8 cellular contexts compared by ENCODE assay signal in the genomic region with DNA sequence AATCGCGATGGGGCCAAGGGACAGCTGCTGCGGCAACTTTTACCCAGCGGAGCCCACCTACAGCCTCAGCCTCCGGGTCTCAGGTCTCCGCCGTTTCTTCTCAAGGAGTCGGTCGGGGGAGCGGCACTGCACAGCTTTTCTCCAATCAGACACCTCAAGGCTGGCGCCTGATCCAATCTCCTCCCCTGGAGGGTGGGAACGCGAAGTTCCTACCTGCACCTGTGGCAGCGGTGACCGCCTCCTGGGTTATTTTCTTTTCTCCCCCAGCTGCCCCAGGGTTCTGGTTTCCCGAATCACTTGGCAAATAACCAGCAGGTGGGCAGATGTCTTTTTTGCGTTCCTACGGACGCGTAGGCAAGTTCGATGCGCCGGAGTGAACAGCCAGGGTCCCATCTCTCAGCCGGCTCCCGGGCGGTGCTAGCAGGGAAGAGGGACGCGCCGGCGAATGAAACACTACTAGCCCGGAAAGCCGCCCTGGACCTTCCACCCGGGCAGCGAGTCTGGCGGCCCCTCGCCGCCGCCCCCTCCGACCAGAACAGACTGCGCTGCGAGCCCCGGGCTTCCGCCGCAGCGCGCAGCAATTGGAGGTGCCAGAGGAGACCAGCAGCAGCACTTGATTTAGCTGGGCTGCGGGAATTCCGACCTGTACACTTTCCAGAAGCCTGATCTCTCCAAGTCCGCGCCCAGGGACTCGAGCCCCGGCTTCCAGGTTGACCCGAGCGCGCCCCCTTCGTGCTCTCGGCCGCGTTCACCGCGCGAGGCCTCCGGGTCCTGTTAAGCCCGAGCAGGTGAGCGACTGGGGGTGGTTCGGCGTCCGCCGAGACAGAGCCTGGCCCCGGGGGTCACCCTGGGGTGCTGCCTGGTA. TPM values are rescaled to one million over a fixed set of nuclear protein-coding genes. Genes with fewer than 3 reads are reported as not detected.
DNase-seq lines count a peak whose midpoint lies in the region; ATAC-seq, FAIRE-seq and TF ChIP-seq lines count a peak whose summit lies in the region.

TSS of gene PRR15 (plus strand) at position 246 of the 865 bp plus-strand sequence. CDS start 2,495 bp downstream, outside the sequence.

- no peak for FAIRE-seq in A549 (lab: Jason Lieb, UNC)

- POLR2A ChIA-PET in A549 (lab: Yijun Ruan, JAX): interaction anchor here (1.9 kb wide), 1 partner anchor 45 kb away, joined by 6 read pairs; no protein-coding TSS in a partner anchor

- H3K4me3 ChIP-seq in A549 (peak within 1 kb of the TSS; percentile 62), mucosa of stomach (ENCODE audit: low read length) (peak within 1 kb of the TSS; percentile 79), uterus (peak within 1 kb of the TSS; percentile 51 to 54)

- no peak for TF ChIP-seq POLR2A in A549 (IDR thresholded peaks at IDR 0.05; ENCODE audit: low read length)
- peak in 1 of 2 donors; percentile 29 for TF ChIP-seq POLR2A in uterus (IDR thresholded peaks at IDR 0.05)

- H3K4me2 ChIP-seq in A549: peak within 1 kb of the TSS; percentile 99

- no peak for TF ChIP-seq CTCF in A549 (IDR thresholded peaks at IDR 0.05)
- TF ChIP-seq CTCF in GM13977 (IDR thresholded peaks at IDR 0.05; ENCODE audit: extremely low read depth, insufficient read depth, missing control alignments): no peak
- no peak for TF ChIP-seq CTCF in uterus (IDR thresholded peaks at IDR 0.05)

- H3K9ac ChIP-seq in mucosa of stomach (ENCODE audit: low read length): peak within 1 kb of the TSS; percentile 90

- H3K9me3 ChIP-seq in A549: no peaks in the 10 kb centered on the region
- no peaks in the 10 kb centered on the region for H3K9me3 ChIP-seq in mucosa of stomach (ENCODE audit: control insufficient read depth, low read length)
- H3K9me3 ChIP-seq in uterus: no peaks in the 10 kb centered on the region

- no peak for TF ChIP-seq EP300 in A549 (IDR thresholded peaks at IDR 0.05)

- intact Hi-C loops in uterus (cut with DNase I; ENCODE audit: low total_unique reads): no loop called here

- H3K4me1 ChIP-seq in A549 (peaks cover 7% of the 10 kb centered on the region; the same call in 2 of the 3 replicates), mucosa of stomach (ENCODE audit: control insufficient read depth, insufficient read depth, low read length) (peaks cover 28% of the 10 kb centered on the region), uterus (peaks cover 0 to 3% of the 10 kb centered on the region in 2 donors)

- peak; percentile 64 to 90 for DNase-seq in A549 (ENCODE audit: low read depth in 1 of 2, low spot score in 1 of 2)
- DNase-seq in GM13977 (ENCODE audit: low spot score): peak; percentile 38
- DNase-seq in RKO (ENCODE audit: low spot score): peak; percentile 48
- DNase-seq in epithelial cell of prostate (ENCODE audit: low read depth, low spot score): peak; percentile 36
- peak in 1 of 2 donors; percentile 17 for DNase-seq in uterus

- H3K27ac ChIP-seq in A549: peak within 1 kb of the TSS; percentile 57 to 64; a peak in 5 of 6 replicates
- H3K27ac ChIP-seq in epithelial cell of prostate: peak within 1 kb of the TSS; percentile 83
- H3K27ac ChIP-seq in uterus: peak within 1 kb of the TSS; percentile 32 to 42

- H3K27me3 ChIP-seq in mucosa of stomach (ENCODE audit: control insufficient read depth, insufficient read depth, low read length) (peaks cover 12% of the 10 kb centered on the region), uterus (no peaks in the 10 kb centered on the region)

- ATAC-seq in A549 (peak; percentile 81 to 88), GM21723 (IDR thresholded peaks at IDR 0.05; ENCODE audit: unreplicated experiment) (no peak), GM19395 (IDR thresholded peaks at IDR 0.05; ENCODE audit: unreplicated experiment) (no peak)

- CTCF ChIA-PET in A549 (lab: Yijun Ruan, JAX): interaction anchor here (1.1 to 1.6 kb wide), 2 partner anchors 10 to 11 kb away, joined by 3 to 4 read pairs; no protein-coding TSS in a partner anchor

- no peaks in the 10 kb centered on the region for H3K36me3 ChIP-seq in mucosa of stomach (ENCODE audit: control insufficient read depth, insufficient read depth, low read length)
- no peaks in the 10 kb centered on the region for H3K36me3 ChIP-seq in uterus

- in situ Hi-C loops in GM13977 (cut with MboI; ENCODE audit: low pct_unique_long_range_greater_than_20kb, low sequenced_read_pairs, unreplicated experiment): no loop called here

- WGBS in A549 (ENCODE audit: missing lambda C conversion rate): 1% methylated on average over 41 of the region's 70 CpGs

- no peak for TF ChIP-seq RAD21 in A549 (conservative IDR thresholded peaks at IDR 0.05 in 1 of 2, IDR thresholded peaks at IDR 0.05 in 1 of 2)

TF ChIP-seq in A549, 52 proteins besides CTCF, POLR2A, EP300 and RAD21:
- TF ChIP-seq HOXA7 (CRISPR knock-in tag; IDR thresholded peaks at IDR 0.05) (no peak), NR3C1 (IDR thresholded peaks at IDR 0.05) (no peak), POLR2AphosphoS2 (conservative IDR thresholded peaks at IDR 0.05; ENCODE audit: low read length) (no peak)
- TF ChIP-seq, protein P1, sequence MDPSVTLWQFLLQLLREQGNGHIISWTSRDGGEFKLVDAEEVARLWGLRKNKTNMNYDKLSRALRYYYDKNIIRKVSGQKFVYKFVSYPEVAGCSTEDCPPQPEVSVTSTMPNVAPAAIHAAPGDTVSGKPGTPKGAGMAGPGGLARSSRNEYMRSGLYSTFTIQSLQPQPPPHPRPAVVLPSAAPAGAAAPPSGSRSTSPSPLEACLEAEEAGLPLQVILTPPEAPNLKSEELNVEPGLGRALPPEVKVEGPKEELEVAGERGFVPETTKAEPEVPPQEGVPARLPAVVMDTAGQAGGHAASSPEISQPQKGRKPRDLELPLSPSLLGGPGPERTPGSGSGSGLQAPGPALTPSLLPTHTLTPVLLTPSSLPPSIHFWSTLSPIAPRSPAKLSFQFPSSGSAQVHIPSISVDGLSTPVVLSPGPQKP (IDR thresholded peaks at IDR 0.05; ENCODE audit: low read depth, low read length): no peak

RNA-seq across cellular contexts. Expression of gene PRR15, which starts in this region (rescaled TPM):
- polyA plus RNA-seq in A549 (2011; rRNA removed) (1.6 and 1.8 TPM in 2 replicates), A549 (2017; fragmentation: RNase III; extraction: RNeasy Plus Mini Kit Qiagen cat#74134 plus additional on column Dnase treatment) (0.88 to 2.5 TPM (median 1.9 TPM) in 3 replicates)
- 0.30 and 0.40 TPM in 2 replicates for polyA plus RNA-seq in A549 (2012; cell fraction: cytosol; rRNA removed)
- 0.13 and 0.55 TPM in 2 replicates for polyA plus RNA-seq in A549 (2012; cell fraction: nucleus; rRNA removed)
- polyA minus RNA-seq in A549 (2011; rRNA and poly(A)+ RNA removed): 0.29 and 0.50 TPM in 2 replicates
- total RNA-seq in uterus: 1 to 10 TPM in 2 of 4 donors, not detected in 2; 1.8 to 2.3 TPM

Comparison
In these comparisons a context has a peak if more than half of its experiments do, and no peak if none do; other contexts are left out.
1. ATAC-seq: peak in A549 (2 of 2); none in GM21723 (single experiment) and GM19395 (single experiment).
2. Peak in every context shown above with its lines, with median percentiles within 50 percentile points of each other: H3K27ac ChIP-seq and H3K4me3 ChIP-seq.